ENCODE assay signal across 8 cellular contexts in genomic region chr5:56479701-56480304, GRCh38.
DNase-seq lines count a peak whose midpoint lies in the region; ATAC-seq and TF ChIP-seq lines count a peak whose summit lies in the region.

No MANE protein-coding gene starts in this region.

- peak; percentile 37 for ATAC-seq in HG02763 (IDR thresholded peaks at IDR 0.05; ENCODE audit: unreplicated experiment)
- ATAC-seq in GM18907 (IDR thresholded peaks at IDR 0.05; ENCODE audit: unreplicated experiment): no peak

- peaks cover 15% of the 10 kb centered on the region for H3K27me3 ChIP-seq in skeletal muscle satellite cell (ENCODE audit: control insufficient read depth, insufficient read depth, low read length)

- peak overlapping the region; percentile 77 for H3K4me3 ChIP-seq in skeletal muscle satellite cell (ENCODE audit: low read length)

- peak overlapping the region; percentile 54 to 80 for H3K4me3 Mint-ChIP-seq in CD14-positive monocyte
- peak overlapping the region; percentile 66 for H3K4me3 Mint-ChIP-seq in activated CD4-positive, alpha-beta memory T cell treated with anti-CD3 and anti-CD28 coated beads, Interleukin-2, amount 10 ng/mL, durations not matched to agents 7 days and 5 days
- peak overlapping the region; percentile 23 for H3K4me3 Mint-ChIP-seq in glutamatergic neuron (ENCODE audit: unreplicated experiment)

- H3K36me3 Mint-ChIP-seq in CD14-positive monocyte: peaks cover 0 to 3% of the 10 kb centered on the region in 2 donors
- no peaks in the 10 kb centered on the region for H3K36me3 Mint-ChIP-seq in activated CD4-positive, alpha-beta memory T cell treated with anti-CD3 and anti-CD28 coated beads, Interleukin-2, amount 10 ng/mL, durations not matched to agents 7 days and 5 days (ENCODE audit: low read depth)
- H3K36me3 Mint-ChIP-seq in glutamatergic neuron (ENCODE audit: unreplicated experiment): no peaks in the 10 kb centered on the region

- no peak for TF ChIP-seq CTCF in CD14-positive monocyte (IDR thresholded peaks at IDR 0.05)
- TF ChIP-seq CTCF in glutamatergic neuron (IDR thresholded peaks at IDR 0.05; ENCODE audit: partially characterized antibody, unreplicated experiment): no peak

- peaks cover 0 to 4% (median 0%) of the 10 kb centered on the region in 3 donors for H3K27me3 Mint-ChIP-seq in CD14-positive monocyte (ENCODE audit: low read depth in 3 of 3)
- no peaks in the 10 kb centered on the region for H3K27me3 Mint-ChIP-seq in activated CD4-positive, alpha-beta memory T cell treated with anti-CD3 and anti-CD28 coated beads, Interleukin-2, amount 10 ng/mL, durations not matched to agents 7 days and 5 days
- H3K27me3 Mint-ChIP-seq in glutamatergic neuron (ENCODE audit: unreplicated experiment): peaks cover 10% of the 10 kb centered on the region

- POLR2A ChIA-PET in activated CD4-positive, alpha-beta memory T cell treated with anti-CD3 and anti-CD28 coated beads, Interleukin-2, amount 10 ng/mL, durations not matched to agents 7 days and 5 days (lab: Charles Lee): interaction anchor here (1.0 to 4.9 kb wide), 24 partner anchors 10 to 358 kb away, joined by 3 to 34 read pairs (median 7); partner anchors contain the start of gene MAP3K1

- intact Hi-C loops in CD14-positive monocyte (cut with micrococcal nuclease): loop anchor here in 1 of 2 donors (5.0 kb wide), 1 partner anchor 68 kb away; no protein-coding TSS in a partner anchor

- no peaks in the 10 kb centered on the region for H3K36me3 ChIP-seq in skeletal muscle satellite cell (ENCODE audit: insufficient read depth, low read length)

- H3K4me2 ChIP-seq in skeletal muscle satellite cell (ENCODE audit: low read length): peak overlapping the region; percentile 98

- no peaks in the 10 kb centered on the region for H3K9me3 ChIP-seq in skeletal muscle satellite cell (replicated peaks; ENCODE audit: low read length)

- peak overlapping the region; percentile 76 for H3K9ac ChIP-seq in skeletal muscle satellite cell (ENCODE audit: low read depth, low read length)

- H3K27ac Mint-ChIP-seq in CD14-positive monocyte (peak overlapping the region in 4 of 7 donors; percentile 20 to 95 (median 80)), glutamatergic neuron (ENCODE audit: unreplicated experiment) (no peak overlapping the region)
- H3K27ac Mint-ChIP-seq in activated CD4-positive, alpha-beta memory T cell treated with anti-CD3 and anti-CD28 coated beads, Interleukin-2, amount 10 ng/mL, durations not matched to agents 7 days and 5 days: peak overlapping the region; percentile 96

- DNase-seq in CD14-positive monocyte (ENCODE audit: low spot score) (no peak), glutamatergic neuron (no peak), NCI-H2171 treated with DMSO at 0.1 percent for 48 hours (lab: John Stamatoyannopoulos, UW) (no peak), RKO (ENCODE audit: low spot score) (no peak)
- DNase-seq in activated CD4-positive, alpha-beta memory T cell treated with anti-CD3 and anti-CD28 coated beads, Interleukin-2, amount 10 ng/mL, durations not matched to agents 7 days and 5 days: peak; percentile 63

- H3K9me3 Mint-ChIP-seq in CD14-positive monocyte (no peaks in the 10 kb centered on the region), glutamatergic neuron (ENCODE audit: unreplicated experiment) (peaks cover 1% of the 10 kb centered on the region)
- no peaks in the 10 kb centered on the region for H3K9me3 Mint-ChIP-seq in activated CD4-positive, alpha-beta memory T cell treated with anti-CD3 and anti-CD28 coated beads, Interleukin-2, amount 10 ng/mL, durations not matched to agents 7 days and 5 days

- CTCF ChIA-PET in activated CD4-positive, alpha-beta memory T cell treated with anti-CD3 and anti-CD28 coated beads, Interleukin-2, amount 10 ng/mL, durations not matched to agents 7 days and 5 days (lab: Charles Lee): interaction anchor here (0.8 to 3.5 kb wide), 9 partner anchors 133 to 543 kb away, joined by 3 to 16 read pairs (median 4); no protein-coding TSS in a partner anchor

- peaks cover 15% of the 10 kb centered on the region for H3K4me1 ChIP-seq in skeletal muscle satellite cell (ENCODE audit: control insufficient read depth, insufficient read depth, low read length)

- H3K4me1 Mint-ChIP-seq in CD14-positive monocyte (peaks cover 62% of the 10 kb centered on the region), glutamatergic neuron (ENCODE audit: low read depth, unreplicated experiment) (peaks cover 1% of the 10 kb centered on the region)
- H3K4me1 Mint-ChIP-seq in activated CD4-positive, alpha-beta memory T cell treated with anti-CD3 and anti-CD28 coated beads, Interleukin-2, amount 10 ng/mL, durations not matched to agents 7 days and 5 days: peaks cover 57% of the 10 kb centered on the region
